Comparison of ENCODE assay signal across 8 cellular contexts in the genomic region with DNA sequence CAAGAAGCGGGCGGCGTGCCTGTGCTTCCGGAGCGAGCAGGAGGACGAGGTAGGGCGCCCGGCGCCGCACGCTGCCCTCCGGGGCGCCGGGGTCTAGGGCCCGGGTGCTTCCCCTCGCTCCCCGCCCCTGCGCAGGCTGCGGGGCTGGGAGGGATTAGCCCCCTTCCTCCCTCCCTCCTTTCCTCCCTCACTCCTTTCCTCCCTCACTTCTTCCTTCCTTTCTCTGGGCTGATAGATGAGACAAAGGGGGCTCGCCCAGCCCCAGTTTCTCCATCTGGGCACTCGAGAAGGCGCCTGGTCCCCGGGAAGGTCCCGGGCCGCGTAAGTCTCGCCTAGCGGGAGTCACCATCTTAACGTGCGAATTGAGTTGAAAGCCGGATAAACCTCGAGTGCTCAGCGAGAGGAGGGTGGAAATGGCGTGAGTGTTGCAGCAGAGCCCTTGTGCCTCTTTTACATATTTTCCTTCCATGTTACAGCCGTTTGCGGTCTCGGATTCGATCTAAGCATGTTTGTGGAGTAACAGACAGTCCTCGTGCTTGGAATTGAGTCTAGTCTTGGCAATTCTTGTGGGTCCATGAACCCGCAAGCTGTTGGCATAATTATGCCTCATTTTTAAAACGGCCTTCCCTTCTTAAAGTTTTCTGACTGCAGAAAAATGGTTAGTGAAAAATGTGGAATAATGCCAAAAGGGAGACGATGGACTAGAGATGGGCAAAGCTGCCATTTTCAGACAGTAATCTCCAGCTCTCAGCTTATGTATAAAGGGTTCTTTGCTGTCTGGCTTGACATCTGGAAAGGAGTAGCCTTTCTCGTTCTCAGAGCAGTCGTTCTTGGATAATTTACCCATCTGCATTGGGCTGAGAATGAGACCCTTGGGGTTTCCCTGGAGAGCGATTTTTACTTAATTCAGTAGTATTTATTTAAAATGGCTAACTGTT.
DNase-seq lines count a peak whose midpoint lies in the region; ATAC-seq and TF ChIP-seq lines count a peak whose summit lies in the region.

No MANE protein-coding gene starts in this region.

- peak overlapping the region; percentile 94 for H3K4me3 ChIP-seq in WI38 (ENCODE audit: low read depth, low read length)
- H3K4me3 ChIP-seq in cardiac fibroblast (replicated peaks in 1 of 2; ENCODE audit: low read depth in 2 of 2, low read length in 2 of 2) = peak overlapping the region; percentile 83

- peak; percentile 23 for ATAC-seq in HG02763 (IDR thresholded peaks at IDR 0.05; ENCODE audit: unreplicated experiment)

- DNase-seq in NCI-H2081 (lab: John Stamatoyannopoulos, UW) = peak; percentile 6 to 57
- DNase-seq in NCI-H2081 treated with DMSO at 0.1 percent for 48 hours (lab: John Stamatoyannopoulos, UW) = no peak
- DNase-seq in NCI-H187 (lab: John Stamatoyannopoulos, UW) = peak; percentile 10 to 39
- peak; percentile 63 to 75 for DNase-seq in cardiac fibroblast (ENCODE audit: low read depth in 2 of 2)
- DNase-seq in kidney tubule cell (ENCODE audit: low spot score) = peak; percentile 73
- peak; percentile 62 to 63 for DNase-seq in stimulated activated CD4-positive, alpha-beta T cell treated with anti-CD3 and anti-CD28 coated beads, Interleukin-2, amount 100 ng/mL, for 24 hours

- TF ChIP-seq CTCF in WI38 (IDR thresholded peaks at IDR 0.05; ENCODE audit: low read depth, low read length) (no peak), cardiac fibroblast (IDR thresholded peaks at IDR 0.05; ENCODE audit: low read depth, low read length) (no peak)
